In the genomic region with DNA sequence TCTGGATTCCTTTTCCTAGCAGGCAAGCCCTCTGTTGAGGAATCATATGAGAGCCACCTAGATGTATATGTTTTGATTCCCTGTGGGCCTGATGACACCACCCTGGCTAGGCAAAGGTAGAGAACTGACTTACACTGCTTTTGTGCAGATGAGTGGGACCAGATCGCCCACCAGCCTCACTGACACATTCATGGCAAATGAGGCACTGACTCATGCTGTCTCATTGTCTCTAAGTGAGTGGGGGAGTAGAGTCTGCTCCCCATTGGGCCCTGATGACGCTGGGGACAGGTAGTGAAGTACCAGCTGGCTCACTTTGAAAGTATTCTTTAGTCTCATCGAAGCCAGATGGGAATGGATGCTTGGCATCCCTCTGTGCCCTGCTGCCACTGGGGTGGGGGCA, we compare ENCODE assay signal across 16 cellular contexts.
A peak's percentile ranks its signal among the peaks of the same experiment; 100 is the strongest.
DNase-seq lines count a peak whose midpoint lies in the region; ATAC-seq and TF ChIP-seq lines count a peak whose summit lies in the region.
"Had no signal": no experiment of that assay in that cellular context is flagged by ENCODE, and none has a peak within 500 bp of the region (broad histone marks: within the 10 kb centered on the region; RNA-seq: fewer than 3 reads in every experiment).

No MANE protein-coding gene starts in this region.

- H2AK5ac ChIP-seq in H9 (ENCODE audit: insufficient read length, low read length): no peak overlapping the region

- H2BK120ac ChIP-seq in H9 (ENCODE audit: low read depth, low read length, poor library complexity, severe bottlenecking): no peak overlapping the region

- H3K9me3 Mint-ChIP-seq in H9: peaks cover 0 to 3% of the 10 kb centered on the region in 2 experiments; a peak in 2 of 5 replicates
- H3K9me3 Mint-ChIP-seq: GM23338 had no signal

- TF ChIP-seq EP300 in esophagus muscularis mucosa (IDR thresholded peaks at IDR 0.05): no peak

- H2BK20ac ChIP-seq in H9 (ENCODE audit: low read depth, low read length, poor library complexity, severe bottlenecking): no peak overlapping the region

- TF ChIP-seq POLR2A in esophagus muscularis mucosa (IDR thresholded peaks at IDR 0.05; ENCODE audit: low read depth): no peak

- TF ChIP-seq CTCF in H9 (conservative IDR thresholded peaks at IDR 0.05) (no peak), esophagus muscularis mucosa (IDR thresholded peaks at IDR 0.05) (no peak)

- H3K79me2 ChIP-seq in H9 (ENCODE audit: insufficient read depth, low read length): no peaks in the 10 kb centered on the region

- H3K14ac ChIP-seq in H9 (ENCODE audit: insufficient read depth, low read length): no peak overlapping the region

- H3K4me3 Mint-ChIP-seq in H9: no peak overlapping the region
- H3K4me3 Mint-ChIP-seq: CD4-positive, alpha-beta memory T cell; GM23338 had no signal

- no peak overlapping the region for H2BK5ac ChIP-seq in H9 (ENCODE audit: insufficient read length, low read length)

- no peak overlapping the region for H3K27ac ChIP-seq in H9 (ENCODE audit: insufficient read length, low read depth, low read length)
- no peak overlapping the region for H3K27ac ChIP-seq in esophagus muscularis mucosa (replicated peaks in 1 of 4)
- no peak overlapping the region for H3K27ac ChIP-seq in aorta (ENCODE audit: low read depth in 1 of 2, low read length in 2 of 2)
- H3K27ac ChIP-seq: A549, C4-2B had no signal

- H3K23me2 ChIP-seq in H9 (ENCODE audit: insufficient read length, low read depth, low read length, poor library complexity, severe bottlenecking): no peaks in the 10 kb centered on the region

- H4K91ac ChIP-seq in H9 (ENCODE audit: insufficient read length, low read depth, low read length): no peak overlapping the region

- H3K36me3 Mint-ChIP-seq in H9 (ENCODE audit: insufficient read depth in 1 of 3, low read depth in 3 of 3): no peaks in the 10 kb centered on the region
- H3K36me3 Mint-ChIP-seq: CD4-positive, alpha-beta memory T cell had no signal

- no peak overlapping the region for H2AFZ ChIP-seq in H9 (ENCODE audit: low read length)
- H2AFZ ChIP-seq: GM23338 had no signal

- H3K4me1 ChIP-seq in H9 (ENCODE audit: insufficient read depth, low read length) (no peaks in the 10 kb centered on the region), esophagus muscularis mucosa (no peaks in the 10 kb centered on the region), aorta (ENCODE audit: control insufficient read depth in 1 of 2, insufficient read depth in 2 of 2, low read length in 2 of 2) (no peaks in the 10 kb centered on the region)
- H3K4me1 ChIP-seq: A549, BE2C had no signal

- H3K4me3 ChIP-seq in esophagus muscularis mucosa: no peak overlapping the region
- H3K4me3 ChIP-seq in aorta (ENCODE audit: low read length in 2 of 2): no peak overlapping the region
- H3K4me3 ChIP-seq: A549, GM12878, GM23338 had no signal

- H4K5ac ChIP-seq in H9 (ENCODE audit: insufficient read length, low read depth, low read length): no peak overlapping the region

- H4K8ac ChIP-seq in H9 (replicated peaks; ENCODE audit: insufficient read length, low read depth, low read length): no peak overlapping the region

- no peak overlapping the region for H3K56ac ChIP-seq in H9 (ENCODE audit: insufficient read length, low read depth, low read length)

- no peak overlapping the region for H3K23ac ChIP-seq in H9 (ENCODE audit: insufficient read length, low read depth, low read length)

- H3K9me3 ChIP-seq in H9 (ENCODE audit: control insufficient read depth, low read depth, low read length): no peaks in the 10 kb centered on the region
- no peaks in the 10 kb centered on the region for H3K9me3 ChIP-seq in esophagus muscularis mucosa
- H3K9me3 ChIP-seq in aorta (ENCODE audit: control insufficient read depth, low read length): no peaks in the 10 kb centered on the region
- H3K9me3 ChIP-seq: A549, BE2C had no signal

- H3K9ac ChIP-seq in H9 (ENCODE audit: extremely low read depth, insufficient read length, low read length): no peak overlapping the region

- intact Hi-C loops in esophagus muscularis mucosa (cut with DNase I): no loop called here
- intact Hi-C loops in aorta (cut with DNase I): no loop called here

- no peaks in the 10 kb centered on the region for H3K79me1 ChIP-seq in H9 (ENCODE audit: insufficient read depth, low read depth, low read length, poor library complexity, severe bottlenecking)

- H3K36me3 ChIP-seq in esophagus muscularis mucosa (no peaks in the 10 kb centered on the region), aorta (ENCODE audit: control insufficient read depth in 1 of 2, insufficient read depth in 2 of 2, low read length in 1 of 2) (no peaks in the 10 kb centered on the region)
- H3K36me3 ChIP-seq: BE2C had no signal

- H3T11ph ChIP-seq in H9 (ENCODE audit: low read length): no peak overlapping the region

- ATAC-seq in aorta (ENCODE audit: low FRiP score): no peak
- ATAC-seq: A549, GM12878, GM23338, HepG2 had no signal

- no peak for DNase-seq in H9
- DNase-seq in HT1080 (ENCODE audit: low read depth): peak; percentile 24
- peak; percentile 60 for DNase-seq in esophagus muscularis mucosa (ENCODE audit: extremely low spot score)
- DNase-seq in putamen (ENCODE audit: low spot score): peak; percentile 5
- no peak for DNase-seq in RPMI8226
- DNase-seq in aorta: no peak
- DNase-seq in ureter (ENCODE audit: low spot score): no peak
- DNase-seq: BE2C; CD4-positive, alpha-beta memory T cell; DMS79; H7 had no signal

- no peaks in the 10 kb centered on the region for H4K20me1 ChIP-seq in H9 (ENCODE audit: control insufficient read depth, insufficient read depth, insufficient read length)

- peak overlapping the region; percentile 8 for H3K18ac ChIP-seq in H9 (ENCODE audit: insufficient read length, low read depth, low read length)

- no peak overlapping the region for H2BK12ac ChIP-seq in H9 (ENCODE audit: insufficient read length, low read depth, low read length)

- no peak overlapping the region for H3K4me2 ChIP-seq in H9 (ENCODE audit: insufficient read depth, insufficient read length, low read length)
- H3K4me2 ChIP-seq: A549, GM23338 had no signal

- no peaks in the 10 kb centered on the region for H3K27me3 ChIP-seq in H9 (ENCODE audit: insufficient read depth, low read length)
- no peaks in the 10 kb centered on the region for H3K27me3 ChIP-seq in esophagus muscularis mucosa
- no peaks in the 10 kb centered on the region for H3K27me3 ChIP-seq in aorta (ENCODE audit: control insufficient read depth in 1 of 2, insufficient read depth in 2 of 2, low read length in 1 of 2)
- H3K27me3 ChIP-seq: BE2C had no signal

- H3K4ac ChIP-seq in H9 (ENCODE audit: low read depth, low read length): no peak overlapping the region

- no peaks in the 10 kb centered on the region; the same call in 1 of the 2 replicates for H3K27me3 Mint-ChIP-seq in H9 (ENCODE audit: low read depth)
- H3K27me3 Mint-ChIP-seq: CD4-positive, alpha-beta memory T cell had no signal

- no CpG with 5 or more reads among the region's 3 CpGs for WGBS in H9 (ENCODE audit: extremely low coverage, insufficient read length, low lambda C conversion rate)
- 70% methylated on average over 3 of the region's 3 CpGs for WGBS in esophagus muscularis mucosa
- WGBS in aorta, 2 donors: 74% methylated on average over 3 of the region's 3 CpGs

- H2BK15ac ChIP-seq in H9 (ENCODE audit: low read depth, low read length): no peak overlapping the region

- H3K4me1 Mint-ChIP-seq in H9: peaks cover 0 to 6% of the 10 kb centered on the region in 2 experiments; a peak in 1 of 4 replicates
- H3K4me1 Mint-ChIP-seq: CD4-positive, alpha-beta memory T cell; GM23338 had no signal

- no peak overlapping the region for H3K27ac Mint-ChIP-seq in H9
- H3K27ac Mint-ChIP-seq: CD4-positive, alpha-beta memory T cell; GM23338 had no signal

Comparison
In these comparisons a context has a peak if more than half of its experiments do, and no peak if none do; other contexts are left out.
1. DNase-seq: peak in HT1080 (single experiment), esophagus muscularis mucosa (single experiment) and putamen (single experiment); none in H9 (single experiment), RPMI8226 (single experiment), aorta (0 of 2) and ureter (single experiment).